Comparison of ENCODE assay signal across 40 cellular contexts in genomic region chr1:240134113-240134512, GRCh38. TPM values are rescaled to one million over a fixed set of nuclear protein-coding genes. Genes with fewer than 3 reads are reported as not detected.
"Had no signal": no experiment of that assay in that cellular context is flagged by ENCODE, and none has a peak within 500 bp of the region (broad histone marks: within the 10 kb centered on the region; RNA-seq: fewer than 3 reads in every experiment).

No MANE protein-coding gene starts in this region.

- H3K4me3 ChIP-seq: adrenal gland, ascending aorta, body of pancreas, breast epithelium, cardiac muscle cell had no signal

- H3K27ac Mint-ChIP-seq: activated naive CD4-positive, alpha-beta T cell treated with anti-CD3 and anti-CD28 coated beads for 36 hours; activated naive CD4-positive, alpha-beta T cell treated with anti-CD3 and anti-CD28 coated beads, Interleukin-2, amount 10 ng/mL, durations not matched to agents 7 days and 5 days; activated naive CD4-positive, alpha-beta T cell treated with anti-CD3 and anti-CD28 coated beads, Interleukin-2, amount 50 U/mL, for 24 hours; activated naive CD4-positive, alpha-beta T cell treated with anti-CD3 and anti-CD28 coated beads, Interleukin-2, amount 50 U/mL, for 72 hours; activated naive CD8-positive, alpha-beta T cell; activated naive CD8-positive, alpha-beta T cell treated with anti-CD3 and anti-CD28 coated beads for 36 hours; activated naive CD8-positive, alpha-beta T cell treated with anti-CD3 and anti-CD28 coated beads, Interleukin-2, amount 10 ng/mL, durations not matched to agents 7 days and 5 days; activated naive CD8-positive, alpha-beta T cell treated with anti-CD3 and anti-CD28 coated beads, Interleukin-2, amount 50 U/mL, for 24 hours; activated T-cell treated with anti-CD3 and anti-CD28 coated beads, Interleukin-2, amount 50 U/mL, for 24 hours; activated T-cell treated with anti-CD3 and anti-CD28 coated beads, Interleukin-2, amount 50 U/mL, for 72 hours; activated T-helper 1 cell treated with anti-CD3 and anti-CD28 coated beads, Interleukin-12 subunit alpha, Interleukin-12 subunit beta, Interleukin-2, Interleukin-4 antibody, amounts not matched to agents 30 ng/mL and 10 ng/mL and 1 ng/mL, durations not matched to agents 14 hours and 24 hours and 36 hours; activated T-helper 17 cell treated with anti-CD3 and anti-CD28 coated beads, Interleukin-2, amount 50 U/mL, for 72 hours; activated T-helper 2 cell treated with anti-CD3 and anti-CD28 coated beads, Interferon-gamma antibody, Interleukin-2, Interleukin-4, amounts not matched to agents 10 μg/mL and 5 μg/mL and 100 μg/mL, durations not matched to agents 14 hours and 24 hours and 36 hours had no signal

- H3K4me1 ChIP-seq: adrenal gland, ascending aorta, body of pancreas, breast epithelium had no signal

- ATAC-seq: activated naive CD4-positive, alpha-beta T cell treated with anti-CD3 and anti-CD28 coated beads, Interleukin-2, amount 50 U/mL, for 72 hours; activated naive CD8-positive, alpha-beta T cell treated with anti-CD3 and anti-CD28 coated beads, Interleukin-2, amount 50 U/mL, for 24 hours; activated T-cell treated with anti-CD3 and anti-CD28 coated beads, Interleukin-2, amount 50 U/mL, for 4 hours; activated T-cell treated with anti-CD3 and anti-CD28 coated beads, Interleukin-2, amount 50 U/mL, for 72 hours; activated T-helper 17 cell treated with anti-CD3 and anti-CD28 coated beads, Interleukin-2, amount 50 U/mL, for 72 hours; body of pancreas had no signal

- H3K4me1 Mint-ChIP-seq: activated naive CD4-positive, alpha-beta T cell treated with anti-CD3 and anti-CD28 coated beads, Interleukin-2, amount 10 ng/mL, durations not matched to agents 7 days and 5 days; activated naive CD4-positive, alpha-beta T cell treated with anti-CD3 and anti-CD28 coated beads, Interleukin-2, amount 50 U/mL, for 24 hours; activated naive CD8-positive, alpha-beta T cell treated with anti-CD3 and anti-CD28 coated beads for 36 hours; activated naive CD8-positive, alpha-beta T cell treated with anti-CD3 and anti-CD28 coated beads, Interleukin-2, amount 10 ng/mL, durations not matched to agents 7 days and 5 days; activated naive CD8-positive, alpha-beta T cell treated with anti-CD3 and anti-CD28 coated beads, Interleukin-2, amount 50 U/mL, for 24 hours; activated T-helper 17 cell treated with anti-CD3 and anti-CD28 coated beads, Interleukin-2, amount 50 U/mL, for 72 hours; central memory CD8-positive, alpha-beta T cell had no signal

- H3K27me3 Mint-ChIP-seq: activated naive CD4-positive, alpha-beta T cell treated with anti-CD3 and anti-CD28 coated beads, Interleukin-2, amount 10 ng/mL, durations not matched to agents 7 days and 5 days; activated naive CD8-positive, alpha-beta T cell treated with anti-CD3 and anti-CD28 coated beads, Interleukin-2, amount 10 ng/mL, durations not matched to agents 7 days and 5 days; activated T-cell treated with anti-CD3 and anti-CD28 coated beads, Interleukin-2, amount 50 U/mL, for 24 hours; brain; central memory CD8-positive, alpha-beta T cell had no signal

- H3K36me3 Mint-ChIP-seq: activated naive CD4-positive, alpha-beta T cell treated with anti-CD3 and anti-CD28 coated beads, Interleukin-2, amount 10 ng/mL, durations not matched to agents 7 days and 5 days; activated naive CD4-positive, alpha-beta T cell treated with anti-CD3 and anti-CD28 coated beads, Interleukin-2, amount 50 U/mL, for 24 hours; activated naive CD4-positive, alpha-beta T cell treated with anti-CD3 and anti-CD28 coated beads, Interleukin-2, amount 50 U/mL, for 72 hours; activated naive CD8-positive, alpha-beta T cell; activated naive CD8-positive, alpha-beta T cell treated with anti-CD3 and anti-CD28 coated beads for 36 hours; activated naive CD8-positive, alpha-beta T cell treated with anti-CD3 and anti-CD28 coated beads, Interleukin-2, amount 10 ng/mL, durations not matched to agents 7 days and 5 days had no signal

- H3K9me3 Mint-ChIP-seq: activated naive CD4-positive, alpha-beta T cell treated with anti-CD3 and anti-CD28 coated beads for 36 hours; activated naive CD4-positive, alpha-beta T cell treated with anti-CD3 and anti-CD28 coated beads, Interleukin-2, amount 10 ng/mL, durations not matched to agents 7 days and 5 days; activated naive CD4-positive, alpha-beta T cell treated with anti-CD3 and anti-CD28 coated beads, Interleukin-2, amount 50 U/mL, for 24 hours; activated naive CD8-positive, alpha-beta T cell treated with anti-CD3 and anti-CD28 coated beads for 36 hours; activated naive CD8-positive, alpha-beta T cell treated with anti-CD3 and anti-CD28 coated beads, Interleukin-2, amount 10 ng/mL, durations not matched to agents 7 days and 5 days; activated T-cell treated with anti-CD3 and anti-CD28 coated beads, Interleukin-2, amount 50 U/mL, for 24 hours; activated T-cell treated with anti-CD3 and anti-CD28 coated beads, Interleukin-2, amount 50 U/mL, for 4 hours; activated T-helper 1 cell treated with anti-CD3 and anti-CD28 coated beads, Interleukin-12 subunit alpha, Interleukin-12 subunit beta, Interleukin-2, Interleukin-4 antibody, amounts not matched to agents 30 ng/mL and 10 ng/mL and 1 ng/mL, durations not matched to agents 14 hours and 24 hours and 36 hours; activated T-helper 2 cell treated with anti-CD3 and anti-CD28 coated beads, Interferon-gamma antibody, Interleukin-2, Interleukin-4, amounts not matched to agents 10 μg/mL and 5 μg/mL and 100 μg/mL, durations not matched to agents 14 hours and 24 hours and 36 hours had no signal

- FAIRE-seq: astrocyte, bronchial epithelial cell had no signal

- H3K9me3 ChIP-seq: adrenal gland, ascending aorta, body of pancreas, breast epithelium had no signal

- H3K27me3 ChIP-seq: adrenal gland, ascending aorta, body of pancreas, brain microvascular endothelial cell, breast epithelium, cardiac muscle cell had no signal

- H3K4me3 Mint-ChIP-seq: activated naive CD4-positive, alpha-beta T cell treated with anti-CD3 and anti-CD28 coated beads for 36 hours; activated naive CD4-positive, alpha-beta T cell treated with anti-CD3 and anti-CD28 coated beads, Interleukin-2, amount 10 ng/mL, durations not matched to agents 7 days and 5 days; activated naive CD4-positive, alpha-beta T cell treated with anti-CD3 and anti-CD28 coated beads, Interleukin-2, amount 50 U/mL, for 24 hours; activated naive CD8-positive, alpha-beta T cell; activated naive CD8-positive, alpha-beta T cell treated with anti-CD3 and anti-CD28 coated beads for 36 hours; activated naive CD8-positive, alpha-beta T cell treated with anti-CD3 and anti-CD28 coated beads, Interleukin-2, amount 10 ng/mL, durations not matched to agents 7 days and 5 days; activated naive CD8-positive, alpha-beta T cell treated with anti-CD3 and anti-CD28 coated beads, Interleukin-2, amount 50 U/mL, for 24 hours; activated T-cell treated with anti-CD3 and anti-CD28 coated beads, Interleukin-2, amount 50 U/mL, for 24 hours; activated T-cell treated with anti-CD3 and anti-CD28 coated beads, Interleukin-2, amount 50 U/mL, for 4 hours; activated T-cell treated with anti-CD3 and anti-CD28 coated beads, Interleukin-2, amount 50 U/mL, for 72 hours; activated T-helper 1 cell treated with anti-CD3 and anti-CD28 coated beads, Interleukin-12 subunit alpha, Interleukin-12 subunit beta, Interleukin-2, Interleukin-4 antibody, amounts not matched to agents 30 ng/mL and 10 ng/mL and 1 ng/mL, durations not matched to agents 14 hours and 24 hours and 36 hours; activated T-helper 17 cell treated with anti-CD3 and anti-CD28 coated beads, Interleukin-2, amount 50 U/mL, for 72 hours; brain; central memory CD8-positive, alpha-beta T cell had no signal

- H3K27ac ChIP-seq: adrenal gland, ascending aorta, body of pancreas, brain microvascular endothelial cell, breast epithelium, cardiac muscle cell had no signal

- DNase-seq: activated effector memory CD4-positive, alpha-beta T cell treated with anti-CD3 and anti-CD28 coated beads, Interleukin-2, amount 50 U/mL, for 16 hours; activated effector memory CD4-positive, alpha-beta T cell treated with Interleukin-2 at 50 U/mL for 16 hours; activated gamma-delta T cell; activated gamma-delta T cell treated with Interleukin-2 at 50 U/mL for 16 hours; activated naive CD4-positive, alpha-beta T cell; activated naive CD4-positive, alpha-beta T cell treated with anti-CD3 and anti-CD28 coated beads for 36 hours; activated naive CD4-positive, alpha-beta T cell treated with anti-CD3 and anti-CD28 coated beads, Interleukin-2, amount 10 ng/mL, durations not matched to agents 7 days and 5 days; activated naive CD4-positive, alpha-beta T cell treated with anti-CD3 and anti-CD28 coated beads, Interleukin-2, amount 50 U/mL, for 16 hours; activated naive CD4-positive, alpha-beta T cell treated with Interleukin-2 at 50 U/mL for 16 hours; activated naive CD8-positive, alpha-beta T cell treated with anti-CD3 and anti-CD28 coated beads for 36 hours; activated naive CD8-positive, alpha-beta T cell treated with anti-CD3 and anti-CD28 coated beads, Interleukin-2, amount 10 ng/mL, durations not matched to agents 7 days and 5 days; activated naive CD8-positive, alpha-beta T cell treated with anti-CD3 and anti-CD28 coated beads, Interleukin-2, amount 50 U/mL, for 24 hours; activated T-cell treated with anti-CD3 and anti-CD28 coated beads, Interleukin-2, amount 50 U/mL, for 1 hour; activated T-cell treated with anti-CD3 and anti-CD28 coated beads, Interleukin-2, amount 50 U/mL, for 24 hours; activated T-cell treated with anti-CD3 and anti-CD28 coated beads, Interleukin-2, amount 50 U/mL, for 4 hours; activated T-cell treated with anti-CD3 and anti-CD28 coated beads, Interleukin-2, amount 50 U/mL, for 48 hours; activated T-cell treated with anti-CD3 and anti-CD28 coated beads, Interleukin-2, amount 50 U/mL, for 72 hours; adrenal gland; amniotic stem cell; amygdala; anterior cingulate cortex; aorta; body of pancreas; brain microvascular endothelial cell; caudate nucleus; central memory CD4-positive, alpha-beta T cell; cerebellar nuclear complex had no signal

- H3K36me3 ChIP-seq: adrenal gland, ascending aorta, brain microvascular endothelial cell, breast epithelium, cardiac muscle cell had no signal

RNA-seq across cellular contexts. Expression of gene FMN2, which starts 42.4 kb away (rescaled TPM):
- total RNA-seq: activated naive CD4-positive, alpha-beta T cell treated with anti-CD3 and anti-CD28 coated beads for 36 hours; activated naive CD4-positive, alpha-beta T cell treated with anti-CD3 and anti-CD28 coated beads, Interleukin-2, amount 50 U/mL, for 72 hours; activated naive CD8-positive, alpha-beta T cell treated with anti-CD3 and anti-CD28 coated beads for 36 hours; activated naive CD8-positive, alpha-beta T cell treated with anti-CD3 and anti-CD28 coated beads, Interleukin-2, amount 10 ng/mL, durations not matched to agents 7 days and 5 days; activated T-cell treated with anti-CD3 and anti-CD28 coated beads, Interleukin-2, amount 50 U/mL, for 4 hours; activated T-cell treated with anti-CD3 and anti-CD28 coated beads, Interleukin-2, amount 50 U/mL, for 72 hours; activated T-helper 1 cell treated with anti-CD3 and anti-CD28 coated beads, Interleukin-12 subunit alpha, Interleukin-12 subunit beta, Interleukin-2, Interleukin-4 antibody, amounts not matched to agents 30 ng/mL and 10 ng/mL and 1 ng/mL, durations not matched to agents 14 hours and 24 hours and 36 hours; activated T-helper 17 cell treated with anti-CD3 and anti-CD28 coated beads, Interleukin-2, amount 50 U/mL, for 72 hours; activated T-helper 2 cell treated with anti-CD3 and anti-CD28 coated beads, Interferon-gamma antibody, Interleukin-2, Interleukin-4, amounts not matched to agents 10 μg/mL and 5 μg/mL and 100 μg/mL, durations not matched to agents 14 hours and 24 hours and 36 hours; ascending aorta had no signal
